ENCODE assay signal across 28 cellular contexts in the genomic region with DNA sequence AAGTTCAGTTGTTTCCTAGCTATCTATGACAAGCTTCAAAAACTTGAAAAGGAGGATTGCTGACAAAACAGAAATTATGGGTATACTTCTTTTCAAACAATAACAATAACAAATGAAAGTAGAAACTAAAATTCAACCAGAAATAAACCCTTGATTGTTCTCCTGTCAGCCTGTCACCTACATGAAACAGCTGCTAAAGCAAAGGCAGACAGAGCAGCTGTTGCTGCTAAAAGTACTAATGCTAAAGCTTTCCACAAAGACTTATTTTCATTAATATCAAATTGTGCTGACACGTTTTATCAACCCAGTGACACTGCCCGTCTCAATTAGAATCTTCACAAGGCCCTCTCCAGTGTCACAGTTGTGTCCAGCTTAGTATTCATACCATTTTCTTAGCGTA.
DNase-seq lines count a peak whose midpoint lies in the region; ATAC-seq, FAIRE-seq and TF ChIP-seq lines count a peak whose summit lies in the region.
"Had no signal": no experiment of that assay in that cellular context is flagged by ENCODE, and none has a peak within 500 bp of the region (broad histone marks: within the 10 kb centered on the region; RNA-seq: fewer than 3 reads in every experiment).

No MANE protein-coding gene starts in this region.

- no peak for TF ChIP-seq CTCF in GM12865 (IDR thresholded peaks at IDR 0.05; ENCODE audit: insufficient read depth, low read depth, low read length, missing control alignments)
- TF ChIP-seq CTCF in K562 (IDR thresholded peaks at IDR 0.05 in 2 of 3, conservative IDR thresholded peaks at IDR 0.05 in 1 of 3; ENCODE audit: insufficient read depth in 2 of 3, low read depth in 1 of 3, low read length in 3 of 3), result no peak
- no peak for TF ChIP-seq CTCF in neural progenitor cell (IDR thresholded peaks at IDR 0.05)

- H2AFZ ChIP-seq in K562 (ENCODE audit: low read depth, low read length) (no peak overlapping the region), neural progenitor cell (replicated peaks) (no peak overlapping the region)

- DNase-seq in GM12865 (ENCODE audit: low read depth) (peak; percentile 60), K562 (ENCODE audit: extremely low read depth in 1 of 4, low spot score in 3 of 4) (no peak), neural progenitor cell (ENCODE audit: low spot score) (no peak), NCI-H2196 (lab: John Stamatoyannopoulos, UW; ENCODE audit: unreplicated experiment) (no peak), Right ventricle myocardium inferior (ENCODE audit: missing footprints) (no peak), NCI-H2081 (lab: John Stamatoyannopoulos, UW) (no peak)
- DNase-seq: activated CD4-positive, alpha-beta T cell treated with anti-CD3 and anti-CD28 coated beads, Interleukin-2, amount 50 U/mL, for 1 hour; activated naive CD4-positive, alpha-beta T cell treated with anti-CD3 and anti-CD28 coated beads for 36 hours; activated T-cell treated with anti-CD3 and anti-CD28 coated beads, Interleukin-2, amount 50 U/mL, for 4 hours; CD4-positive, CD25-positive, alpha-beta regulatory T cell; glutamatergic neuron; islet precursor cell; KG1; naive thymus-derived CD4-positive, alpha-beta T cell; NK-92 treated with Interleukin-12 subunit alpha and Interleukin-12 subunit beta, amount 100 ng/mL, for 24 hours; retina; SHP77; stimulated activated CD4-positive, alpha-beta T cell treated with anti-CD3 and anti-CD28 coated beads, Interleukin-1b, Interleukin-23, amount 100 ng/mL, for 48 hours; stimulated activated CD8-positive, alpha-beta memory T cell treated with anti-CD3 and anti-CD28 coated beads, Interleukin-4, amount 100 ng/mL, for 48 hours; stomach; T1000; tibial artery had no signal

- peaks cover 3% of the 10 kb centered on the region for H3K9me3 Mint-ChIP-seq in neural progenitor cell

- H3K27ac ChIP-seq in K562 (ENCODE audit: extremely low read depth, low read depth, low read length), result no peak overlapping the region
- H3K27ac ChIP-seq in neural progenitor cell, result no peak overlapping the region
- H3K27ac ChIP-seq: stomach, tibial artery had no signal

- ATAC-seq in GM19035 (IDR thresholded peaks at IDR 0.05; ENCODE audit: unreplicated experiment), result peak; percentile 47
- peak; percentile 49 for ATAC-seq in HG03066 (IDR thresholded peaks at IDR 0.05; ENCODE audit: low read depth, unreplicated experiment)
- no peak for ATAC-seq in K562
- ATAC-seq in Right ventricle myocardium inferior, result no peak
- ATAC-seq: activated T-cell treated with anti-CD3 and anti-CD28 coated beads, Interleukin-2, amount 50 U/mL, for 4 hours; naive thymus-derived CD4-positive, alpha-beta T cell had no signal

- no peak for TF ChIP-seq RAD21 in K562 (CRISPR knock-in tag; conservative IDR thresholded peaks at IDR 0.05 in 1 of 2, IDR thresholded peaks at IDR 0.05 in 1 of 2)

- no TSS peak for BruUV-seq in K562 (replicated peaks; lab: Mats Ljungman, UMichigan)

- H3F3A ChIP-seq in neural progenitor cell (ENCODE audit: low read depth), result no peaks in the 10 kb centered on the region

- no peak for FAIRE-seq in K562 (lab: Jason Lieb, UNC)
- FAIRE-seq: D721Med, H1 had no signal

- TF ChIP-seq POLR2A in K562 (conservative IDR thresholded peaks at IDR 0.05), result no peak

- no peaks in the 10 kb centered on the region for H3K79me2 ChIP-seq in K562 (ENCODE audit: control insufficient read depth, insufficient read depth, low read length)
- H3K79me2 ChIP-seq in neural progenitor cell (ENCODE audit: low read depth), result no peaks in the 10 kb centered on the region

- no peak overlapping the region for H3K27ac Mint-ChIP-seq in neural progenitor cell
- H3K27ac Mint-ChIP-seq: activated naive CD4-positive, alpha-beta T cell treated with anti-CD3 and anti-CD28 coated beads for 36 hours; brain; CD4-positive, CD25-positive, alpha-beta regulatory T cell; naive thymus-derived CD4-positive, alpha-beta T cell had no signal

- CTCF ChIA-PET in K562 (lab: Yijun Ruan, JAX; ENCODE audit: low intra/inter-chr PET ratio), result no interaction called here

- WGBS in K562 (ENCODE audit: insufficient coverage, low coverage, missing lambda C conversion rate), result 0% methylated on average over 3 of the region's 3 CpGs

- POLR2A ChIA-PET in K562 (lab: Yijun Ruan, JAX), result no interaction called here

- H3K9me3 ChIP-seq in K562 (replicated peaks; ENCODE audit: control insufficient read depth, insufficient read depth, low read depth, low read length) (no peaks in the 10 kb centered on the region), neural progenitor cell (ENCODE audit: low read depth) (no peaks in the 10 kb centered on the region)
- H3K9me3 ChIP-seq: stomach, tibial artery had no signal

- H3K9me1 ChIP-seq in K562 (ENCODE audit: control insufficient read depth, insufficient read depth, low read length), result no peaks in the 10 kb centered on the region

- intact Hi-C loops in K562 (cut with micrococcal nuclease), result no loop called here
- intact Hi-C loops in Right ventricle myocardium inferior (cut with DNase I), result no loop called here

- H3K4me2 ChIP-seq in K562 (ENCODE audit: insufficient read depth, low read length) (no peak overlapping the region), neural progenitor cell (no peak overlapping the region)
- H3K4me2 ChIP-seq: smooth muscle cell had no signal

- TF ChIP-seq EP300 in K562 (IDR thresholded peaks at IDR 0.05; ENCODE audit: low read length), result no peak

- H3K4me1 ChIP-seq in K562 (replicated peaks in 1 of 2; ENCODE audit: control insufficient read depth in 2 of 2, insufficient read depth in 2 of 2, low read length in 2 of 2), result no peaks in the 10 kb centered on the region
- H3K4me1 ChIP-seq in neural progenitor cell, result no peaks in the 10 kb centered on the region
- H3K4me1 ChIP-seq: stomach, tibial artery had no signal

- H3K36me3 ChIP-seq in K562 (ENCODE audit: control insufficient read depth, insufficient read depth, low read length) (no peaks in the 10 kb centered on the region), neural progenitor cell (no peaks in the 10 kb centered on the region)
- H3K36me3 ChIP-seq: stomach, tibial artery had no signal

- no peaks in the 10 kb centered on the region for H3K27me3 ChIP-seq in K562 (ENCODE audit: control insufficient read depth in 2 of 2, insufficient read depth in 2 of 2, low read length in 2 of 2)
- H3K27me3 ChIP-seq in neural progenitor cell, result no peaks in the 10 kb centered on the region
- H3K27me3 ChIP-seq: stomach, tibial artery had no signal

- H4K20me1 ChIP-seq in K562 (replicated peaks; ENCODE audit: control insufficient read depth, insufficient read depth, low read length) (no peaks in the 10 kb centered on the region), neural progenitor cell (ENCODE audit: low read depth) (no peaks in the 10 kb centered on the region)

- H3K27me3 Mint-ChIP-seq in neural progenitor cell (ENCODE audit: insufficient read depth, low read depth), result no peaks in the 10 kb centered on the region
- H3K27me3 Mint-ChIP-seq: brain; CD4-positive, CD25-positive, alpha-beta regulatory T cell; naive thymus-derived CD4-positive, alpha-beta T cell had no signal

- H3K9ac ChIP-seq in K562 (ENCODE audit: insufficient read depth in 1 of 2, low read depth in 2 of 2, low read length in 2 of 2) (no peak overlapping the region), neural progenitor cell (no peak overlapping the region)

- no peak overlapping the region for H3K4me3 Mint-ChIP-seq in neural progenitor cell
- H3K4me3 Mint-ChIP-seq: activated naive CD4-positive, alpha-beta T cell treated with anti-CD3 and anti-CD28 coated beads for 36 hours; activated T-cell treated with anti-CD3 and anti-CD28 coated beads, Interleukin-2, amount 50 U/mL, for 4 hours; brain; CD4-positive, CD25-positive, alpha-beta regulatory T cell; naive thymus-derived CD4-positive, alpha-beta T cell had no signal

- no peaks in the 10 kb centered on the region for H3K36me3 Mint-ChIP-seq in neural progenitor cell
- H3K36me3 Mint-ChIP-seq: brain; CD4-positive, CD25-positive, alpha-beta regulatory T cell; naive thymus-derived CD4-positive, alpha-beta T cell had no signal

- in situ Hi-C loops in K562 (cut with MboI), result no loop called here

- H3K4me3 ChIP-seq in GM12865 (ENCODE audit: low read depth, low read length) (no peak overlapping the region), K562 (no peak overlapping the region), neural progenitor cell (no peak overlapping the region)
- H3K4me3 ChIP-seq: smooth muscle cell, stomach, tibial artery had no signal

- H3K4me1 Mint-ChIP-seq in neural progenitor cell, result no peaks in the 10 kb centered on the region
- H3K4me1 Mint-ChIP-seq: naive thymus-derived CD4-positive, alpha-beta T cell had no signal

TF ChIP-seq in K562, 482 proteins besides CTCF, POLR2A, EP300 and RAD21:
- 0 out of 2 replicates have a peak, but pooled peaks have one; percentile 4 for TF ChIP-seq ZNF316 (IDR thresholded peaks at IDR 0.05)
- no peak for TF ChIP-seq YY1 (IDR thresholded peaks at IDR 0.05; ENCODE audit: borderline replicate concordance in 1 of 3, control insufficient read depth in 1 of 3, extremely low read depth in 1 of 3, insufficient read depth in 3 of 3, insufficient read length in 1 of 3, insufficient replicate concordance in 2 of 3, low read depth in 1 of 3, low read length in 2 of 3)
TF ChIP-seq in K562: peak in this region for 1.

Comparison
In these comparisons a context has a peak if more than half of its experiments do, and no peak if none do; other contexts are left out.
1. ATAC-seq: peak in GM19035 (single experiment) and HG03066 (single experiment); none in K562 (single experiment) and Right ventricle myocardium inferior (single experiment).